Comparison of ENCODE assay signal across 34 cellular contexts in genomic region chr10:61289813-61290212, GRCh38.
"Had no signal": no experiment of that assay in that cellular context is flagged by ENCODE, and none has a peak within 500 bp of the region (broad histone marks: within the 10 kb centered on the region; RNA-seq: fewer than 3 reads in every experiment).

No MANE protein-coding gene starts in this region.

- H3K36me3 ChIP-seq: adrenal gland, ascending aorta, brain microvascular endothelial cell, breast epithelium, cardiac muscle cell had no signal

- H3K9me3 ChIP-seq: adrenal gland, ascending aorta, breast epithelium had no signal

- H3K4me3 ChIP-seq: adrenal gland, ascending aorta, body of pancreas, breast epithelium, cardiac muscle cell had no signal

- ATAC-seq: activated naive CD4-positive, alpha-beta T cell treated with anti-CD3 and anti-CD28 coated beads, Interleukin-2, amount 50 U/mL, for 72 hours; activated naive CD8-positive, alpha-beta T cell treated with anti-CD3 and anti-CD28 coated beads, Interleukin-2, amount 50 U/mL, for 24 hours; activated T-cell treated with anti-CD3 and anti-CD28 coated beads, Interleukin-2, amount 50 U/mL, for 4 hours; activated T-cell treated with anti-CD3 and anti-CD28 coated beads, Interleukin-2, amount 50 U/mL, for 72 hours; activated T-helper 17 cell treated with anti-CD3 and anti-CD28 coated beads, Interleukin-2, amount 50 U/mL, for 72 hours; body of pancreas had no signal

- H3K27ac ChIP-seq: adrenal gland, ascending aorta, body of pancreas, brain microvascular endothelial cell, breast epithelium, cardiac muscle cell had no signal

- H3K27me3 ChIP-seq: adrenal gland, ascending aorta, body of pancreas, brain microvascular endothelial cell, breast epithelium, cardiac muscle cell had no signal

- DNase-seq: activated effector memory CD4-positive, alpha-beta T cell treated with anti-CD3 and anti-CD28 coated beads, Interleukin-2, amount 50 U/mL, for 16 hours; activated effector memory CD4-positive, alpha-beta T cell treated with Interleukin-2 at 50 U/mL for 16 hours; activated gamma-delta T cell; activated gamma-delta T cell treated with Interleukin-2 at 50 U/mL for 16 hours; activated naive CD4-positive, alpha-beta T cell; activated naive CD4-positive, alpha-beta T cell treated with anti-CD3 and anti-CD28 coated beads for 36 hours; activated naive CD4-positive, alpha-beta T cell treated with anti-CD3 and anti-CD28 coated beads, Interleukin-2, amount 10 ng/mL, durations not matched to agents 7 days and 5 days; activated naive CD4-positive, alpha-beta T cell treated with anti-CD3 and anti-CD28 coated beads, Interleukin-2, amount 50 U/mL, for 16 hours; activated naive CD4-positive, alpha-beta T cell treated with Interleukin-2 at 50 U/mL for 16 hours; activated naive CD8-positive, alpha-beta T cell treated with anti-CD3 and anti-CD28 coated beads for 36 hours; activated naive CD8-positive, alpha-beta T cell treated with anti-CD3 and anti-CD28 coated beads, Interleukin-2, amount 10 ng/mL, durations not matched to agents 7 days and 5 days; activated naive CD8-positive, alpha-beta T cell treated with anti-CD3 and anti-CD28 coated beads, Interleukin-2, amount 50 U/mL, for 24 hours; activated T-cell treated with anti-CD3 and anti-CD28 coated beads, Interleukin-2, amount 50 U/mL, for 1 hour; activated T-cell treated with anti-CD3 and anti-CD28 coated beads, Interleukin-2, amount 50 U/mL, for 24 hours; activated T-cell treated with anti-CD3 and anti-CD28 coated beads, Interleukin-2, amount 50 U/mL, for 4 hours; activated T-cell treated with anti-CD3 and anti-CD28 coated beads, Interleukin-2, amount 50 U/mL, for 48 hours; activated T-cell treated with anti-CD3 and anti-CD28 coated beads, Interleukin-2, amount 50 U/mL, for 72 hours; adrenal gland; amniotic stem cell; amygdala; anterior cingulate cortex; aorta; body of pancreas; brain microvascular endothelial cell; caudate nucleus; central memory CD4-positive, alpha-beta T cell; cerebellar nuclear complex had no signal

- H3K4me1 ChIP-seq: adrenal gland, ascending aorta, body of pancreas, breast epithelium had no signal

- FAIRE-seq: astrocyte, bronchial epithelial cell had no signal
